28 cellular contexts compared by ENCODE assay signal in the genomic region with DNA sequence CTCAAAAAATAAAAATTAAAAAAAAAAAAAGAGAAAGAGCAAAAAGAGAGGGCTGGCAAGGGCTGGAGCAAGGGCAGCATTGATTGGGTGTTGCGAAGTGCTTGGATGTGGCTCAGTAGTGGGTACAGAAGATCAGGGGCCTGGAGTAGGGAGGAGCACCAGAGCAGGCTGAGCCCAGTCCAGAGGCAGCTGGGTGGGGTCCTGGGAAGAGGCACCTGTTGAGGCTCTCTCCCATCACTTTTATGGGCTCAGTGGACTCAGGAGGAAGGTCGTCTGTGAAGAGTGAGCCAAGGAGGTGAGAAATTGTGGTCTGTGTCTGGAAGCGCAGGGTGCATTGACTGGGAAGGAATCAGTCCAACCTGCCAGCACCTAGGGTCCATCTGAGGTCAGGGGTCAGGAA. TPM values are rescaled to one million over a fixed set of nuclear protein-coding genes. Genes with fewer than 3 reads are reported as not detected.
DNase-seq lines count a peak whose midpoint lies in the region; ATAC-seq, FAIRE-seq and TF ChIP-seq lines count a peak whose summit lies in the region.
"Had no signal": no experiment of that assay in that cellular context is flagged by ENCODE, and none has a peak within 500 bp of the region (broad histone marks: within the 10 kb centered on the region; RNA-seq: fewer than 3 reads in every experiment).

No MANE protein-coding gene starts in this region.

- no peaks in the 10 kb centered on the region for H3K79me2 ChIP-seq in K562 (ENCODE audit: control insufficient read depth, insufficient read depth, low read length)

- peaks cover 10% of the 10 kb centered on the region for H3K4me1 Mint-ChIP-seq in activated CD8-positive, alpha-beta memory T cell treated with anti-CD3 and anti-CD28 coated beads, Interleukin-2, amount 10 ng/mL, durations not matched to agents 7 days and 5 days
- peaks cover 51% of the 10 kb centered on the region for H3K4me1 Mint-ChIP-seq in osteocyte (ENCODE audit: unreplicated experiment)
- H3K4me1 Mint-ChIP-seq: neural progenitor cell had no signal

- H3K27me3 Mint-ChIP-seq in activated CD8-positive, alpha-beta memory T cell treated with anti-CD3 and anti-CD28 coated beads, Interleukin-2, amount 10 ng/mL, durations not matched to agents 7 days and 5 days = no peaks in the 10 kb centered on the region
- H3K27me3 Mint-ChIP-seq in osteocyte (ENCODE audit: unreplicated experiment) = no peaks in the 10 kb centered on the region

- H3K4me3 ChIP-seq in K562 (no peak overlapping the region), breast epithelium (no peak overlapping the region)
- H3K4me3 ChIP-seq: ascending aorta, heart left ventricle, neural progenitor cell, psoas muscle, SK-N-MC, suprapubic skin had no signal

- TF ChIP-seq POLR2A in K562 (conservative IDR thresholded peaks at IDR 0.05) (no peak), breast epithelium (IDR thresholded peaks at IDR 0.05) (no peak)

- no peak overlapping the region for H2AFZ ChIP-seq in K562 (ENCODE audit: low read depth, low read length)
- H2AFZ ChIP-seq: neural progenitor cell had no signal

- H3K36me3 ChIP-seq in K562 (ENCODE audit: control insufficient read depth, insufficient read depth, low read length) = no peaks in the 10 kb centered on the region
- no peaks in the 10 kb centered on the region for H3K36me3 ChIP-seq in breast epithelium
- H3K36me3 ChIP-seq: ascending aorta, heart left ventricle, neural progenitor cell, suprapubic skin, WERI-Rb-1 had no signal

- BruUV-seq in K562 (replicated peaks; lab: Mats Ljungman, UMichigan) = no TSS peak

- 61% methylated on average over 3 of the region's 3 CpGs for WGBS in K562 (ENCODE audit: insufficient coverage, low coverage, missing lambda C conversion rate)

- 0 out of 4 replicates have a peak overlapping the region, but pooled peaks of 1 of the 2 experiments have one; percentile 28 for H3K9ac ChIP-seq in K562 (ENCODE audit: insufficient read depth in 1 of 2, low read depth in 2 of 2, low read length in 2 of 2)
- H3K9ac ChIP-seq: neural progenitor cell had no signal

- FAIRE-seq in K562 (lab: Jason Lieb, UNC) = no peak
- FAIRE-seq: D721Med, GM12891, urothelium cell line had no signal

- H3K9me1 ChIP-seq in K562 (ENCODE audit: control insufficient read depth, insufficient read depth, low read length) = no peaks in the 10 kb centered on the region

- intact Hi-C loops in K562 (cut with micrococcal nuclease) (no loop called here), breast epithelium (cut with DNase I; ENCODE audit: low total_unique reads) (no loop called here)

- H3K4me1 ChIP-seq in K562 (replicated peaks in 1 of 2; ENCODE audit: control insufficient read depth in 2 of 2, insufficient read depth in 2 of 2, low read length in 2 of 2) (no peaks in the 10 kb centered on the region; a peak in 1 of 5 replicates), breast epithelium (no peaks in the 10 kb centered on the region)
- H3K4me1 ChIP-seq: ascending aorta, neural progenitor cell, psoas muscle had no signal

- CTCF ChIA-PET in activated CD8-positive, alpha-beta memory T cell treated with anti-CD3 and anti-CD28 coated beads, Interleukin-2, amount 10 ng/mL, durations not matched to agents 7 days and 5 days (lab: Charles Lee) = no interaction called here
- CTCF ChIA-PET in HEK293T (lab: Yijun Ruan, JAX) = no interaction called here
- CTCF ChIA-PET in K562 (lab: Yijun Ruan, JAX; ENCODE audit: low intra/inter-chr PET ratio) = no interaction called here

- H3K36me3 Mint-ChIP-seq in activated CD8-positive, alpha-beta memory T cell treated with anti-CD3 and anti-CD28 coated beads, Interleukin-2, amount 10 ng/mL, durations not matched to agents 7 days and 5 days = no peaks in the 10 kb centered on the region
- no peaks in the 10 kb centered on the region for H3K36me3 Mint-ChIP-seq in osteocyte (ENCODE audit: unreplicated experiment)
- H3K36me3 Mint-ChIP-seq: neural progenitor cell had no signal

- no peak for TF ChIP-seq RAD21 in K562 (CRISPR knock-in tag; conservative IDR thresholded peaks at IDR 0.05 in 1 of 2, IDR thresholded peaks at IDR 0.05 in 1 of 2)

- no peaks in the 10 kb centered on the region for H3K9me3 ChIP-seq in K562 (replicated peaks; ENCODE audit: control insufficient read depth, insufficient read depth, low read depth, low read length)
- H3K9me3 ChIP-seq in breast epithelium = no peaks in the 10 kb centered on the region
- H3K9me3 ChIP-seq: ascending aorta, heart left ventricle, psoas muscle, suprapubic skin had no signal

- H3K27ac Mint-ChIP-seq in activated CD8-positive, alpha-beta memory T cell treated with anti-CD3 and anti-CD28 coated beads, Interleukin-2, amount 10 ng/mL, durations not matched to agents 7 days and 5 days = peak overlapping the region; percentile 59
- H3K27ac Mint-ChIP-seq in osteocyte (ENCODE audit: unreplicated experiment) = peak overlapping the region; percentile 85
- H3K27ac Mint-ChIP-seq: neural progenitor cell; T-helper 2 cell treated with Interferon-gamma antibody and Interleukin-4, amounts not matched to agents 5 μg/mL and 100 μg/mL, for 36 hours had no signal

- POLR2A ChIA-PET in HEK293T (lab: Yijun Ruan, JAX) (no interaction called here), K562 (lab: Yijun Ruan, JAX) (interaction anchor here (0.6 kb wide), 1 partner anchor 29 kb away, joined by 3 read pairs; no protein-coding TSS in a partner anchor)

- H3K27me3 ChIP-seq in K562 (ENCODE audit: control insufficient read depth in 2 of 2, insufficient read depth in 2 of 2, low read length in 2 of 2) = no peaks in the 10 kb centered on the region
- H3K27me3 ChIP-seq in breast epithelium = no peaks in the 10 kb centered on the region
- H3K27me3 ChIP-seq: ascending aorta, heart left ventricle, neural progenitor cell, suprapubic skin had no signal

- no peak for TF ChIP-seq EP300 in K562 (IDR thresholded peaks at IDR 0.05; ENCODE audit: low read length)

- H4K20me1 ChIP-seq in K562 (replicated peaks; ENCODE audit: control insufficient read depth, insufficient read depth, low read length) = no peaks in the 10 kb centered on the region

- H3K4me2 ChIP-seq in K562 (ENCODE audit: insufficient read depth, low read length) = no peak overlapping the region
- H3K4me2 ChIP-seq: neural progenitor cell had no signal

- DNase-seq in activated CD8-positive, alpha-beta memory T cell treated with anti-CD3 and anti-CD28 coated beads, Interleukin-2, amount 10 ng/mL, durations not matched to agents 7 days and 5 days = no peak
- DNase-seq in activated CD8-positive, alpha-beta memory T cell treated with anti-CD3 and anti-CD28 coated beads, Interleukin-2, amount 50 U/mL, for 48 hours = no peak
- DNase-seq in HEK293T (ENCODE audit: extremely low spot score) (peak; percentile 2), K562 (ENCODE audit: extremely low read depth in 1 of 4, low spot score in 3 of 4) (no peak), osteocyte (ENCODE audit: extremely low spot score, unreplicated experiment) (no peak), NAMALWA (ENCODE audit: low spot score) (no peak), breast epithelium (ENCODE audit: low spot score in 2 of 2) (no peak)
- DNase-seq: ACHN; activated CD4-positive, alpha-beta T cell treated with anti-CD3 and anti-CD28 coated beads, Interleukin-2, amount 50 U/mL, for 48 hours; activated naive CD4-positive, alpha-beta T cell treated with Interleukin-2 at 50 U/mL for 16 hours; C1 segment of cervical spinal cord; heart left ventricle; Karpas-422; mammary epithelial cell; NCI-H1694; NCI-H526 treated with DMSO at 0.1 percent for 48 hours; psoas muscle; RPMI8226; WERI-Rb-1 had no signal

- no peak overlapping the region for H3K27ac ChIP-seq in K562 (ENCODE audit: extremely low read depth, low read depth, low read length)
- H3K27ac ChIP-seq in breast epithelium = no peak overlapping the region
- H3K27ac ChIP-seq: ascending aorta, heart left ventricle, neural progenitor cell, psoas muscle, SK-N-MC, suprapubic skin, WERI-Rb-1 had no signal

- H3K9me3 Mint-ChIP-seq in activated CD8-positive, alpha-beta memory T cell treated with anti-CD3 and anti-CD28 coated beads, Interleukin-2, amount 10 ng/mL, durations not matched to agents 7 days and 5 days (ENCODE audit: low read depth) = no peaks in the 10 kb centered on the region
- no peaks in the 10 kb centered on the region for H3K9me3 Mint-ChIP-seq in osteocyte (ENCODE audit: unreplicated experiment)
- H3K9me3 Mint-ChIP-seq: neural progenitor cell; T-helper 2 cell treated with Interferon-gamma antibody and Interleukin-4, amounts not matched to agents 5 μg/mL and 100 μg/mL, for 36 hours had no signal

- ATAC-seq in activated CD8-positive, alpha-beta memory T cell treated with anti-CD3 and anti-CD28 coated beads, Interleukin-2, amount 10 ng/mL, durations not matched to agents 7 days and 5 days = no peak
- peak; percentile 28 for ATAC-seq in K562
- ATAC-seq in GM21786 (IDR thresholded peaks at IDR 0.05; ENCODE audit: unreplicated experiment) = no peak
- ATAC-seq: heart left ventricle, psoas muscle had no signal

- H3K4me3 Mint-ChIP-seq in activated CD8-positive, alpha-beta memory T cell treated with anti-CD3 and anti-CD28 coated beads, Interleukin-2, amount 10 ng/mL, durations not matched to agents 7 days and 5 days = no peak overlapping the region
- no peak overlapping the region for H3K4me3 Mint-ChIP-seq in osteocyte (ENCODE audit: unreplicated experiment)
- H3K4me3 Mint-ChIP-seq: neural progenitor cell; T-helper 2 cell treated with Interferon-gamma antibody and Interleukin-4, amounts not matched to agents 5 μg/mL and 100 μg/mL, for 36 hours had no signal

- no peak for TF ChIP-seq CTCF in K562 (IDR thresholded peaks at IDR 0.05 in 2 of 3, conservative IDR thresholded peaks at IDR 0.05 in 1 of 3; ENCODE audit: insufficient read depth in 2 of 3, low read depth in 1 of 3, low read length in 3 of 3)
- no peak for TF ChIP-seq CTCF in osteocyte (IDR thresholded peaks at IDR 0.05)
- TF ChIP-seq CTCF in breast epithelium (IDR thresholded peaks at IDR 0.05) = no peak

- in situ Hi-C loops in K562 (cut with MboI) = no loop called here

RNA-seq across cellular contexts. Expression of gene ZMIZ2, which starts 11.8 kb away (rescaled TPM):
- 100 to 1,000 TPM; 103 to 120 TPM for total RNA-seq in activated CD8-positive, alpha-beta memory T cell treated with anti-CD3 and anti-CD28 coated beads, Interleukin-2, amount 10 ng/mL, durations not matched to agents 7 days and 5 days
- 88.7 and 221 TPM in 2 replicates for total RNA-seq in K562 (2011; cell fraction: chromatin; rRNA removed; ENCODE audit: low replicate concordance)
- total RNA-seq in K562 (2011; cell fraction: nucleolus; rRNA removed) = 115 and 124 TPM in 2 replicates
- 100 and 113 TPM in 2 replicates for total RNA-seq in K562 (2011; cell fraction: nucleoplasm; rRNA removed)
- 4.5 and 8.0 TPM in 2 replicates for total RNA-seq in K562 (2014; rRNA removed)
- total RNA-seq in K562 (2014; rRNA removed; fragmentation: Illumina TruSeq; extraction: Trizol) = 2.6 and 4.3 TPM in 2 replicates
- total RNA-seq in K562 (2015; rRNA removed; fragmentation: Illumina TruSeq; extraction: Trizol) = 4.9 and 5.9 TPM in 2 replicates
- 34.7 and 40.3 TPM in 2 replicates for total RNA-seq in K562 (2021)
- polyA plus RNA-seq in K562 (2011; rRNA removed) = 5.2 and 12.7 TPM in 2 replicates
- 3.5 and 5.4 TPM in 2 replicates for polyA plus RNA-seq in K562 (2011; cell fraction: cytosol; rRNA removed)
- polyA plus RNA-seq in K562 (2011; cell fraction: nucleus; rRNA removed) = 93.5 and 148 TPM in 2 replicates
- polyA plus RNA-seq in K562 (2012) = 39.3 and 55.6 TPM in 2 replicates
- 15.5 and 22.3 TPM in 2 replicates for polyA plus RNA-seq in K562 (2014; fragmentation: Illumina TruSeq; extraction: Trizol)
- polyA plus RNA-seq in K562 (2014; fragmentation: Nextera tagmentation; extraction: Ambion mirVana) = under 1 TPM; 0.13 to 0.18 TPM
- polyA plus RNA-seq in K562 (2014; rRNA removed) = 19.1 and 20.0 TPM in 2 replicates
- 7.6 and 8.2 TPM in 2 replicates for polyA minus RNA-seq in K562 (2011; rRNA and poly(A)+ RNA removed)
- 9.3 and 11.0 TPM in 2 replicates for polyA minus RNA-seq in K562 (2011; cell fraction: cytosol; rRNA and poly(A)+ RNA removed)
- 36.5 and 37.0 TPM in 2 replicates for polyA minus RNA-seq in K562 (2011; cell fraction: nucleus; rRNA and poly(A)+ RNA removed)
- 87.2 and 96.4 TPM in 2 replicates for total RNA-seq in osteocyte
- total RNA-seq in breast epithelium = 10 to 100 TPM; 12.5 to 30.1 (median 23.6) TPM

RNA-seq across cellular contexts. Expression of gene PPIA, which starts 59.6 kb away (rescaled TPM):
- total RNA-seq in activated CD8-positive, alpha-beta memory T cell treated with anti-CD3 and anti-CD28 coated beads, Interleukin-2, amount 10 ng/mL, durations not matched to agents 7 days and 5 days = 1,000 to 10,000 TPM; 1,935 to 2,367 TPM
- 453 and 475 TPM in 2 replicates for total RNA-seq in K562 (2011; cell fraction: chromatin; rRNA removed; ENCODE audit: low replicate concordance)
- total RNA-seq in K562 (2011; cell fraction: nucleolus; rRNA removed) = 439 and 464 TPM in 2 replicates
- total RNA-seq in K562 (2011; cell fraction: nucleoplasm; rRNA removed) = 630 and 762 TPM in 2 replicates
- total RNA-seq in K562 (2014; rRNA removed) (2,805 and 3,364 TPM in 2 replicates), K562 (2014; rRNA removed; fragmentation: Illumina TruSeq; extraction: Trizol) (4,631 and 4,826 TPM in 2 replicates), K562 (2015; rRNA removed; fragmentation: Illumina TruSeq; extraction: Trizol) (3,943 and 3,973 TPM in 2 replicates), K562 (2021) (2,583 and 2,768 TPM in 2 replicates), osteocyte (1,265 and 1,344 TPM in 2 replicates), breast epithelium (1,000 to 10,000 TPM; 1,127 to 1,313 (median 1,259) TPM)
- polyA plus RNA-seq in K562 (2011; rRNA removed) (5,196 and 6,697 TPM in 2 replicates), K562 (2014; fragmentation: Illumina TruSeq; extraction: Trizol) (7,504 and 8,032 TPM in 2 replicates), K562 (2014; fragmentation: Nextera tagmentation; extraction: Ambion mirVana) (1,000 to 10,000 TPM; 2,984 to 3,298 TPM), K562 (2014; rRNA removed) (6,267 and 7,127 TPM in 2 replicates)
- 4,310 and 6,172 TPM in 2 replicates for polyA plus RNA-seq in K562 (2011; cell fraction: cytosol; rRNA removed)
- polyA plus RNA-seq in K562 (2011; cell fraction: nucleus; rRNA removed) = 1,280 and 2,340 TPM in 2 replicates
- 2,534 and 3,220 TPM in 2 replicates for polyA plus RNA-seq in K562 (2012)
- polyA minus RNA-seq in K562 (2011; rRNA and poly(A)+ RNA removed) = 2,540 and 2,827 TPM in 2 replicates
- 724 and 768 TPM in 2 replicates for polyA minus RNA-seq in K562 (2011; cell fraction: cytosol; rRNA and poly(A)+ RNA removed)
- polyA minus RNA-seq in K562 (2011; cell fraction: nucleus; rRNA and poly(A)+ RNA removed) = 135 and 291 TPM in 2 replicates
